ENCODE assay signal across 16 cellular contexts in genomic region chr1:16017076-16017460, GRCh38. TPM values are rescaled to one million over a fixed set of nuclear protein-coding genes. Genes with fewer than 3 reads are reported as not detected.
A peak's percentile ranks its signal among the peaks of the same experiment; 100 is the strongest.
DNase-seq lines count a peak whose midpoint lies in the region; TF ChIP-seq lines count a peak whose summit lies in the region.
"Had no signal": no experiment of that assay in that cellular context is flagged by ENCODE, and none has a peak within 500 bp of the region (broad histone marks: within the 10 kb centered on the region; RNA-seq: fewer than 3 reads in every experiment).

No MANE protein-coding gene starts in this region.

- peaks cover 17% of the 10 kb centered on the region for H3F3A ChIP-seq in GM23248 (ENCODE audit: insufficient read depth)
- no peaks in the 10 kb centered on the region for H3F3A ChIP-seq in smooth muscle cell (ENCODE audit: low read depth)

- H3K9me2 ChIP-seq in GM23248 (ENCODE audit: insufficient read depth) = no peaks in the 10 kb centered on the region

- H3K27me3 ChIP-seq in GM23248 (replicated peaks; ENCODE audit: insufficient read depth) (no peaks in the 10 kb centered on the region), smooth muscle cell (ENCODE audit: low read depth) (no peaks in the 10 kb centered on the region)

- no peaks in the 10 kb centered on the region for H3K9me3 ChIP-seq in GM23248 (ENCODE audit: low read depth)
- no peaks in the 10 kb centered on the region for H3K9me3 ChIP-seq in mesodermal cell (ENCODE audit: control insufficient read depth, low read length)
- no peaks in the 10 kb centered on the region for H3K9me3 ChIP-seq in smooth muscle cell (replicated peaks; ENCODE audit: low read depth)

- peak overlapping the region; percentile 52 for H3K4me3 ChIP-seq in GM23248
- H3K4me3 ChIP-seq in mesodermal cell (ENCODE audit: extremely low read depth, insufficient read depth, low read length, poor library complexity, severe bottlenecking) = no peak overlapping the region
- H3K4me3 ChIP-seq in smooth muscle cell = peak overlapping the region; percentile 27

- H3K9ac ChIP-seq in GM23248 (peak overlapping the region; percentile 79), smooth muscle cell (ENCODE audit: low read depth) (peak overlapping the region; percentile 75)

- H3K27ac ChIP-seq in GM23248 = peak overlapping the region; percentile 82
- H3K27ac ChIP-seq in cingulate gyrus (ENCODE audit: low read depth, low read length) = peak overlapping the region; percentile 58
- H3K27ac ChIP-seq in mesodermal cell (ENCODE audit: low read depth, low read length, severe bottlenecking) = peak overlapping the region; percentile 93
- peak overlapping the region; percentile 95 for H3K27ac ChIP-seq in smooth muscle cell (ENCODE audit: low read depth)

- 82 to 94% methylated on average over 5 to 10 of the region's 10 CpGs for WGBS in GM23248 (ENCODE audit: low coverage in 1 of 2, low lambda C conversion rate in 2 of 2, missing lambda C conversion rate in 2 of 2), 2 experiments
- 92 to 93% methylated on average over 3 to 8 of the region's 10 CpGs for WGBS in mesodermal cell (ENCODE audit: insufficient coverage in 2 of 2), 2 experiments
- WGBS in smooth muscle cell (ENCODE audit: low lambda C conversion rate) = 95% methylated on average over 10 of the region's 10 CpGs

- H2AFZ ChIP-seq in GM23248 (no peak overlapping the region; the same call in 1 of the 2 replicates), smooth muscle cell (ENCODE audit: low read depth) (no peak overlapping the region)

- H3K79me2 ChIP-seq in GM23248 (ENCODE audit: insufficient read depth) (no peaks in the 10 kb centered on the region), smooth muscle cell (ENCODE audit: low read depth) (no peaks in the 10 kb centered on the region)

- no peak for DNase-seq in GM23248
- no peak for DNase-seq in smooth muscle cell (lab: John Stamatoyannopoulos, UW; ENCODE audit: unreplicated experiment)
- no peak for DNase-seq in AG08396 (ENCODE audit: low spot score)
- DNase-seq in superior temporal gyrus (ENCODE audit: extremely low spot score) = no peak
- no peak for DNase-seq in NCI-H510A treated with DMSO at 0.1 percent for 48 hours (lab: John Stamatoyannopoulos, UW)
- DNase-seq in SIG-M5 (lab: John Stamatoyannopoulos, UW) = no peak
- DNase-seq: activated CD4-positive, alpha-beta T cell treated with anti-CD3 and anti-CD28 coated beads, Interleukin-2, amount 50 U/mL, for 4 hours; AML-193; dermis blood vessel endothelial cell; naive thymus-derived CD8-positive, alpha-beta T cell; NCI-H2029 treated with DMSO at 0.1 percent for 48 hours; small intestine; T-helper 9 cell had no signal

- H3K36me3 ChIP-seq in GM23248 (ENCODE audit: low read depth) = no peaks in the 10 kb centered on the region
- H3K36me3 ChIP-seq in mesodermal cell (ENCODE audit: control insufficient read depth, insufficient read depth, low read length) = no peaks in the 10 kb centered on the region
- H3K36me3 ChIP-seq in smooth muscle cell (ENCODE audit: low read depth) = no peaks in the 10 kb centered on the region

- H3K4me2 ChIP-seq in GM23248 (ENCODE audit: unreplicated experiment) = peak overlapping the region; percentile 64
- H3K4me2 ChIP-seq in smooth muscle cell = peak overlapping the region; percentile 82

- TF ChIP-seq CTCF in smooth muscle cell (IDR thresholded peaks at IDR 0.05; ENCODE audit: borderline replicate concordance, insufficient read depth, poor library complexity, severe bottlenecking) = no peak

- no peaks in the 10 kb centered on the region for H4K20me1 ChIP-seq in GM23248 (ENCODE audit: insufficient read depth)
- no peaks in the 10 kb centered on the region for H4K20me1 ChIP-seq in smooth muscle cell (ENCODE audit: low read depth)

- H3K4me1 ChIP-seq in GM23248 (ENCODE audit: insufficient read depth) = peaks cover 58% of the 10 kb centered on the region
- H3K4me1 ChIP-seq in mesodermal cell (ENCODE audit: control insufficient read depth, insufficient read depth, low read length, poor library complexity, severe bottlenecking) = peaks cover 72% of the 10 kb centered on the region
- H3K4me1 ChIP-seq in smooth muscle cell (ENCODE audit: low read depth) = peaks cover 19% of the 10 kb centered on the region

- in situ Hi-C loops in GM23248 (cut with MboI) = no loop called here

RNA-seq across cellular contexts. Expression of gene HSPB7, which starts 0.8 kb away (rescaled TPM):
- 22.9 and 35.7 TPM in 2 replicates for total RNA-seq in GM23248 (2014; rRNA removed; shearing (Covaris generic))
- 111 and 113 TPM in 2 replicates for polyA plus RNA-seq in GM23248 (2016; fragmentation: Nextera tagmentation; extraction: Ambion mirVana)
- polyA plus RNA-seq in mesodermal cell (2013, experiment 1 of 2) = 2.9 TPM
- 3.7 TPM for polyA plus RNA-seq in mesodermal cell (2013, experiment 2 of 2)
- 18.1 and 23.0 TPM in 2 replicates for total RNA-seq in smooth muscle cell
- 80.5 and 82.8 TPM in 2 replicates for polyA plus RNA-seq in smooth muscle cell
- total RNA-seq: activated T-helper 1 cell treated with anti-CD3 and anti-CD28 coated beads, Interleukin-12 subunit alpha, Interleukin-12 subunit beta, Interleukin-2, Interleukin-4 antibody, amounts not matched to agents 30 ng/mL and 10 ng/mL and 1 ng/mL, durations not matched to agents 14 hours and 24 hours and 36 hours; dermis blood vessel endothelial cell; naive thymus-derived CD8-positive, alpha-beta T cell had no signal
- polyA plus RNA-seq: naive thymus-derived CD8-positive, alpha-beta T cell had no signal

RNA-seq across cellular contexts. Expression of gene CLCNKA, which starts 4.8 kb away (rescaled TPM):
- not detected in 2 replicates for total RNA-seq in GM23248 (2014; rRNA removed; shearing (Covaris generic))
- polyA plus RNA-seq in GM23248 (2016; fragmentation: Nextera tagmentation; extraction: Ambion mirVana) (not detected in 2 replicates), smooth muscle cell (0.46 TPM in 1 of 2 replicates, not detected in the other)
- 0.85 TPM for polyA plus RNA-seq in mesodermal cell (2013, experiment 1 of 2)
- 0.46 TPM for polyA plus RNA-seq in mesodermal cell (2013, experiment 2 of 2)
- not detected in 2 replicates for total RNA-seq in smooth muscle cell
- total RNA-seq: activated T-helper 1 cell treated with anti-CD3 and anti-CD28 coated beads, Interleukin-12 subunit alpha, Interleukin-12 subunit beta, Interleukin-2, Interleukin-4 antibody, amounts not matched to agents 30 ng/mL and 10 ng/mL and 1 ng/mL, durations not matched to agents 14 hours and 24 hours and 36 hours; dermis blood vessel endothelial cell; naive thymus-derived CD8-positive, alpha-beta T cell had no signal
- polyA plus RNA-seq: naive thymus-derived CD8-positive, alpha-beta T cell had no signal

RNA-seq across cellular contexts. Expression of gene SRARP, which starts 13.0 kb away (rescaled TPM):
- not detected in 2 replicates for total RNA-seq in GM23248 (2014; rRNA removed; shearing (Covaris generic))
- polyA plus RNA-seq in GM23248 (2016; fragmentation: Nextera tagmentation; extraction: Ambion mirVana) (not detected in 2 replicates), smooth muscle cell (not detected in 2 replicates)
- 0.44 TPM for polyA plus RNA-seq in mesodermal cell (2013, experiment 1 of 2)
- polyA plus RNA-seq in mesodermal cell (2013, experiment 2 of 2) = 0.61 TPM
- total RNA-seq in smooth muscle cell = not detected in 2 replicates
- total RNA-seq: activated T-helper 1 cell treated with anti-CD3 and anti-CD28 coated beads, Interleukin-12 subunit alpha, Interleukin-12 subunit beta, Interleukin-2, Interleukin-4 antibody, amounts not matched to agents 30 ng/mL and 10 ng/mL and 1 ng/mL, durations not matched to agents 14 hours and 24 hours and 36 hours; naive thymus-derived CD8-positive, alpha-beta T cell had no signal
- polyA plus RNA-seq: naive thymus-derived CD8-positive, alpha-beta T cell; small intestine had no signal

RNA-seq across cellular contexts. Expression of gene CLCNKB, which starts 26.5 kb away (rescaled TPM):
- not detected in 2 replicates for total RNA-seq in GM23248 (2014; rRNA removed; shearing (Covaris generic))
- polyA plus RNA-seq in GM23248 (2016; fragmentation: Nextera tagmentation; extraction: Ambion mirVana) (0.11 TPM in 1 of 2 replicates, not detected in the other), smooth muscle cell (0.30 and 0.86 TPM in 2 replicates)
- polyA plus RNA-seq in mesodermal cell (2013, experiment 1 of 2) = 1.8 TPM
- 2.5 TPM for polyA plus RNA-seq in mesodermal cell (2013, experiment 2 of 2)
- 0.13 and 0.76 TPM in 2 replicates for total RNA-seq in smooth muscle cell
- total RNA-seq: activated T-helper 1 cell treated with anti-CD3 and anti-CD28 coated beads, Interleukin-12 subunit alpha, Interleukin-12 subunit beta, Interleukin-2, Interleukin-4 antibody, amounts not matched to agents 30 ng/mL and 10 ng/mL and 1 ng/mL, durations not matched to agents 14 hours and 24 hours and 36 hours; naive thymus-derived CD8-positive, alpha-beta T cell had no signal
- polyA plus RNA-seq: naive thymus-derived CD8-positive, alpha-beta T cell had no signal

RNA-seq across cellular contexts. Expression of gene ZBTB17, which starts 41.2 kb away (rescaled TPM):
- total RNA-seq in GM23248 (2014; rRNA removed; shearing (Covaris generic)) = 33.2 and 50.7 TPM in 2 replicates
- polyA plus RNA-seq in GM23248 (2016; fragmentation: Nextera tagmentation; extraction: Ambion mirVana) = 20.5 and 25.1 TPM in 2 replicates
- 27.9 TPM for polyA plus RNA-seq in mesodermal cell (2013, experiment 1 of 2)
- 21.7 TPM for polyA plus RNA-seq in mesodermal cell (2013, experiment 2 of 2)
- total RNA-seq in smooth muscle cell = 19.6 and 29.4 TPM in 2 replicates
- 42.5 and 43.0 TPM in 2 replicates for polyA plus RNA-seq in smooth muscle cell
